In genomic region chr5:72106922-72107873, GRCh38 we compare ENCODE assay signal across 8 cellular contexts. TPM values are rescaled to one million over a fixed set of nuclear protein-coding genes. Genes with fewer than 3 reads are reported as not detected.
DNase-seq lines count a peak whose midpoint lies in the region; ATAC-seq and TF ChIP-seq lines count a peak whose summit lies in the region.

TSS of gene MAP1B (plus strand) at chr5:72107475. CDS start at chr5:72107532, 57 bp downstream.

- peak within 1 kb of the TSS; percentile 75 to 96 (median 90) for H3K27ac ChIP-seq in gastroesophageal sphincter

- TF ChIP-seq POLR2A in gastroesophageal sphincter (IDR thresholded peaks at IDR 0.05): peak; percentile 65 to 75

- no peaks in the 10 kb centered on the region for H3K36me3 Mint-ChIP-seq in activated CD4-positive, alpha-beta memory T cell treated with anti-CD3 and anti-CD28 coated beads for 36 hours
- H3K36me3 Mint-ChIP-seq in activated CD4-positive, alpha-beta memory T cell treated with anti-CD3 and anti-CD28 coated beads, Interleukin-2, amount 10 ng/mL, durations not matched to agents 7 days and 5 days (ENCODE audit: low read depth): no peaks in the 10 kb centered on the region
- no peaks in the 10 kb centered on the region for H3K36me3 Mint-ChIP-seq in activated CD8-positive, alpha-beta T cell treated with anti-CD3 and anti-CD28 coated beads, Interleukin-2, amount 10 ng/mL, durations not matched to agents 7 days and 5 days (ENCODE audit: low read depth)
- no peaks in the 10 kb centered on the region for H3K36me3 Mint-ChIP-seq in naive thymus-derived CD8-positive, alpha-beta T cell

- no peaks in the 10 kb centered on the region for H3K9me3 Mint-ChIP-seq in activated CD4-positive, alpha-beta memory T cell treated with anti-CD3 and anti-CD28 coated beads for 36 hours
- H3K9me3 Mint-ChIP-seq in activated CD4-positive, alpha-beta memory T cell treated with anti-CD3 and anti-CD28 coated beads, Interleukin-2, amount 10 ng/mL, durations not matched to agents 7 days and 5 days: no peaks in the 10 kb centered on the region
- no peaks in the 10 kb centered on the region for H3K9me3 Mint-ChIP-seq in activated CD8-positive, alpha-beta T cell treated with anti-CD3 and anti-CD28 coated beads, Interleukin-2, amount 10 ng/mL, durations not matched to agents 7 days and 5 days (ENCODE audit: insufficient read depth)
- peaks cover 0 to 3% (median 0%) of the 10 kb centered on the region in 9 donors for H3K9me3 Mint-ChIP-seq in naive thymus-derived CD8-positive, alpha-beta T cell

- TF ChIP-seq CTCF in gastroesophageal sphincter (IDR thresholded peaks at IDR 0.05): peak in 1 of 4 experiments; percentile 20

- no peaks in the 10 kb centered on the region for H3K9me3 ChIP-seq in gastroesophageal sphincter

- H3K36me3 ChIP-seq in gastroesophageal sphincter: no peaks in the 10 kb centered on the region

- intact Hi-C loops in activated CD4-positive, alpha-beta memory T cell treated with anti-CD3 and anti-CD28 coated beads for 36 hours (cut with micrococcal nuclease): no loop called here

- ATAC-seq in activated CD8-positive, alpha-beta T cell treated with anti-CD3 and anti-CD28 coated beads, Interleukin-2, amount 10 ng/mL, durations not matched to agents 7 days and 5 days: peak; percentile 36
- ATAC-seq in gastroesophageal sphincter (peak; percentile 71), GM18519 (IDR thresholded peaks at IDR 0.05; ENCODE audit: low FRiP score, unreplicated experiment) (no peak)
- no peak for ATAC-seq in naive thymus-derived CD8-positive, alpha-beta T cell

- H3K27me3 Mint-ChIP-seq in activated CD4-positive, alpha-beta memory T cell treated with anti-CD3 and anti-CD28 coated beads for 36 hours: peaks cover 50% of the 10 kb centered on the region
- H3K27me3 Mint-ChIP-seq in activated CD4-positive, alpha-beta memory T cell treated with anti-CD3 and anti-CD28 coated beads, Interleukin-2, amount 10 ng/mL, durations not matched to agents 7 days and 5 days: peaks cover 66% of the 10 kb centered on the region
- peaks cover 55% of the 10 kb centered on the region for H3K27me3 Mint-ChIP-seq in activated CD8-positive, alpha-beta T cell treated with anti-CD3 and anti-CD28 coated beads, Interleukin-2, amount 10 ng/mL, durations not matched to agents 7 days and 5 days (ENCODE audit: low read depth)
- peaks cover 35 to 59% (median 42%) of the 10 kb centered on the region in 5 donors for H3K27me3 Mint-ChIP-seq in naive thymus-derived CD8-positive, alpha-beta T cell

- peak within 1 kb of the TSS; percentile 81 to 82 for H3K4me3 ChIP-seq in gastroesophageal sphincter

- peak within 1 kb of the TSS; percentile 37 for H3K4me3 Mint-ChIP-seq in activated CD4-positive, alpha-beta memory T cell treated with anti-CD3 and anti-CD28 coated beads for 36 hours
- H3K4me3 Mint-ChIP-seq in activated CD4-positive, alpha-beta memory T cell treated with anti-CD3 and anti-CD28 coated beads, Interleukin-2, amount 10 ng/mL, durations not matched to agents 7 days and 5 days: no peak within 1 kb of the TSS
- H3K4me3 Mint-ChIP-seq in activated CD8-positive, alpha-beta T cell treated with anti-CD3 and anti-CD28 coated beads, Interleukin-2, amount 10 ng/mL, durations not matched to agents 7 days and 5 days: peak within 1 kb of the TSS; percentile 34
- peak within 1 kb of the TSS in 9 of 10 donors; percentile 33 to 66 (median 54) for H3K4me3 Mint-ChIP-seq in naive thymus-derived CD8-positive, alpha-beta T cell

- H3K4me1 ChIP-seq in gastroesophageal sphincter: peaks cover 0 to 45% (median 0%) of the 10 kb centered on the region in 3 donors

- DNase-seq in activated CD4-positive, alpha-beta memory T cell treated with anti-CD3 and anti-CD28 coated beads for 36 hours: no peak
- no peak for DNase-seq in activated CD4-positive, alpha-beta memory T cell treated with anti-CD3 and anti-CD28 coated beads, Interleukin-2, amount 10 ng/mL, durations not matched to agents 7 days and 5 days
- peak; percentile 73 to 77 for DNase-seq in NCI-H187 (lab: John Stamatoyannopoulos, UW)
- DNase-seq in activated CD8-positive, alpha-beta T cell treated with anti-CD3 and anti-CD28 coated beads, Interleukin-2, amount 10 ng/mL, durations not matched to agents 7 days and 5 days: no peak
- DNase-seq in naive thymus-derived CD8-positive, alpha-beta T cell: no peak
- DNase-seq in COLO829 (ENCODE audit: low spot score): no peak

- WGBS in gastroesophageal sphincter (ENCODE audit: low coverage in 1 of 2), 2 donors: 1% methylated on average over 15 of the region's 90 CpGs; no CpG with 5 or more reads in 1 of the 2 donors

- peaks cover 8% of the 10 kb centered on the region for H3K4me1 Mint-ChIP-seq in activated CD4-positive, alpha-beta memory T cell treated with anti-CD3 and anti-CD28 coated beads for 36 hours (ENCODE audit: low read depth)
- peaks cover 12% of the 10 kb centered on the region for H3K4me1 Mint-ChIP-seq in activated CD4-positive, alpha-beta memory T cell treated with anti-CD3 and anti-CD28 coated beads, Interleukin-2, amount 10 ng/mL, durations not matched to agents 7 days and 5 days
- peaks cover 12% of the 10 kb centered on the region for H3K4me1 Mint-ChIP-seq in activated CD8-positive, alpha-beta T cell treated with anti-CD3 and anti-CD28 coated beads, Interleukin-2, amount 10 ng/mL, durations not matched to agents 7 days and 5 days (ENCODE audit: low read depth)
- H3K4me1 Mint-ChIP-seq in naive thymus-derived CD8-positive, alpha-beta T cell: peaks cover 4 to 18% (median 13%) of the 10 kb centered on the region in 4 donors

- CTCF ChIA-PET in activated CD4-positive, alpha-beta memory T cell treated with anti-CD3 and anti-CD28 coated beads for 36 hours (lab: Charles Lee): no interaction called here
- CTCF ChIA-PET in activated CD4-positive, alpha-beta memory T cell treated with anti-CD3 and anti-CD28 coated beads, Interleukin-2, amount 10 ng/mL, durations not matched to agents 7 days and 5 days (lab: Charles Lee): no interaction called here
- CTCF ChIA-PET in activated CD8-positive, alpha-beta T cell treated with anti-CD3 and anti-CD28 coated beads, Interleukin-2, amount 10 ng/mL, durations not matched to agents 7 days and 5 days (lab: Charles Lee): no interaction called here

- H3K27ac Mint-ChIP-seq in activated CD4-positive, alpha-beta memory T cell treated with anti-CD3 and anti-CD28 coated beads for 36 hours: no peak within 1 kb of the TSS
- no peak within 1 kb of the TSS for H3K27ac Mint-ChIP-seq in activated CD4-positive, alpha-beta memory T cell treated with anti-CD3 and anti-CD28 coated beads, Interleukin-2, amount 10 ng/mL, durations not matched to agents 7 days and 5 days
- H3K27ac Mint-ChIP-seq in activated CD8-positive, alpha-beta T cell treated with anti-CD3 and anti-CD28 coated beads, Interleukin-2, amount 10 ng/mL, durations not matched to agents 7 days and 5 days: no peak within 1 kb of the TSS
- H3K27ac Mint-ChIP-seq in naive thymus-derived CD8-positive, alpha-beta T cell: peak within 1 kb of the TSS in 1 of 10 donors; percentile 75

- peaks cover 7% of the 10 kb centered on the region for H3K27me3 ChIP-seq in gastroesophageal sphincter

- no peak for TF ChIP-seq EP300 in gastroesophageal sphincter (IDR thresholded peaks at IDR 0.05)

- POLR2A ChIA-PET in activated CD4-positive, alpha-beta memory T cell treated with anti-CD3 and anti-CD28 coated beads for 36 hours (lab: Charles Lee): no interaction called here
- POLR2A ChIA-PET in activated CD4-positive, alpha-beta memory T cell treated with anti-CD3 and anti-CD28 coated beads, Interleukin-2, amount 10 ng/mL, durations not matched to agents 7 days and 5 days (lab: Charles Lee): no interaction called here
- POLR2A ChIA-PET in activated CD8-positive, alpha-beta T cell treated with anti-CD3 and anti-CD28 coated beads, Interleukin-2, amount 10 ng/mL, durations not matched to agents 7 days and 5 days (lab: Charles Lee): no interaction called here
- POLR2A ChIA-PET in naive thymus-derived CD8-positive, alpha-beta T cell (lab: Charles Lee): no interaction called here

RNA-seq across cellular contexts. Expression of gene MAP1B, which starts in this region (rescaled TPM):
- total RNA-seq in activated CD4-positive, alpha-beta memory T cell treated with anti-CD3 and anti-CD28 coated beads for 36 hours: under 1 TPM; 0.51 to 0.78 TPM
- under 1 TPM; 0.25 to 0.30 TPM for total RNA-seq in activated CD4-positive, alpha-beta memory T cell treated with anti-CD3 and anti-CD28 coated beads, Interleukin-2, amount 10 ng/mL, durations not matched to agents 7 days and 5 days
- total RNA-seq in activated CD8-positive, alpha-beta T cell treated with anti-CD3 and anti-CD28 coated beads, Interleukin-2, amount 10 ng/mL, durations not matched to agents 7 days and 5 days: under 1 TPM in 1 of 2 experiments, not detected in 1; 0.03 TPM
- total RNA-seq in gastroesophageal sphincter: 1,000 to 10,000 TPM in 1 of 4 donors, 100 to 1,000 TPM in 3; 601 to 1,344 (median 738) TPM
- total RNA-seq in naive thymus-derived CD8-positive, alpha-beta T cell: not detected
- polyA plus RNA-seq in naive thymus-derived CD8-positive, alpha-beta T cell: under 1 TPM; 0.08 to 0.46 (median 0.36) TPM

Comparison
In these comparisons a context has a peak if more than half of its experiments do, and no peak if none do; other contexts are left out.
1. RNA of gene MAP1B (total RNA-seq): 601 to 1,344 TPM in gastroesophageal sphincter; 0.51 to 0.78 TPM in activated CD4-positive, alpha-beta memory T cell treated with anti-CD3 and anti-CD28 coated beads for 36 hours, 0.25 to 0.30 TPM in activated CD4-positive, alpha-beta memory T cell treated with anti-CD3 and anti-CD28 coated beads, Interleukin-2, amount 10 ng/mL, durations not matched to agents 7 days and 5 days, 0.03 TPM in activated CD8-positive, alpha-beta T cell treated with anti-CD3 and anti-CD28 coated beads, Interleukin-2, amount 10 ng/mL, durations not matched to agents 7 days and 5 days and not detected in naive thymus-derived CD8-positive, alpha-beta T cell; every median in the first group is over 100 times any median in the second.
2. Peak in ATAC-seq in activated CD8-positive, alpha-beta T cell treated with anti-CD3 and anti-CD28 coated beads, Interleukin-2, amount 10 ng/mL, durations not matched to agents 7 days and 5 days; RNA of the gene not detected or under 1 TPM.
3. DNase-seq: peak in NCI-H187 (2 of 2); none in activated CD4-positive, alpha-beta memory T cell treated with anti-CD3 and anti-CD28 coated beads for 36 hours (single experiment), activated CD4-positive, alpha-beta memory T cell treated with anti-CD3 and anti-CD28 coated beads, Interleukin-2, amount 10 ng/mL, durations not matched to agents 7 days and 5 days (single experiment), activated CD8-positive, alpha-beta T cell treated with anti-CD3 and anti-CD28 coated beads, Interleukin-2, amount 10 ng/mL, durations not matched to agents 7 days and 5 days (single experiment), naive thymus-derived CD8-positive, alpha-beta T cell (0 of 10) and COLO829 (single experiment).